Comparison of ENCODE assay signal across 1 cellular context in the genomic region with DNA sequence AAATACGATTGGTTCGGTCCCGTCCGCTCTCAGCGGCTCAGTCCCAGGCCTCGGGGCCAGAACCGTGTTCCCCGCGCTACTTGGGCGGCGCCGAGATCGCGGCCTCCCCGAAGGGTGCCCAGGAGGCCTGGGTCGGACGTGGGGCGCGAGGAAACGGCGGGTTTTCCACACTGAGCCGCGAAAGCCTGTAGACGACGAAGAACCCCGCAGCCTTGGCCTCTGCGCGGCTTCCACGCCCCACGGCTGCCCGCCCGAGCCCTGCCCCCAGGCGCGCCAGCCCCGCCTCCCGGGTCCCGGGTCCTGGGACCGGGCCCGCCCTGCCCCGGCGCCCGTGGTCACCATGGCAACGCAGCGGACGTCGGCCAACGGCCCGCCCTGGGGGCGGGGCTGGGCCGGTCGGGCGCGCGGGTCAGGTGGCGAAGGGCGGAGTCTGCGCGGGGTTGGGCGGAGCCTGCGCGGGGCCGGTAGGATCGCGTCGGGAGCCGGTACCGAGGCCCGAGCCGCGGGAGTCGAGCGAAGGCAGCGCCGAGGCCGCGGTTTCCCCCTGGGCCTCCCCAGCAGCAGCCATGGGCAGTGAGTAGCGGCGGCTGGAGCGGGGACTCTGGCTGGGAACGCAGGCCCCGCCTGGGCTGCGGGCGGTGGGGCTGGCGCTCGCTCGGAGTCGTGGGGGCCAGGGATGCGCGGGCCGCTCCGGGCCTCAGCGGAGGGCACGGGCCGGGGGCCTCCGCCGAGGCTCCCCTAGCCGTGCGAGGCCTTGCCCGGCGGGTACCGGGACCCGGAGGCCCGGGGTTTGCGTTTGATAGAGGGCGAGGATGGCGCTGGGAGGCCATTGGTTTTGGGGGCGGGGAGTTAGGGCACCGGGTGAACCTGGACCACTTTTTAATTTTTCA.
TF ChIP-seq lines count a peak whose summit lies in the region.

A gene (plus strand): TSS at position 456 of the 890 bp plus-strand sequence. CDS start 111 bp downstream, at position 567.

TF ChIP-seq in WTC11, 78 proteins besides CTCF, POLR2A, EP300 and RAD21 (continued from another document):
- TF ChIP-seq FOXP1 (CRISPR knock-in tag; IDR thresholded peaks at IDR 0.05; ENCODE audit: borderline replicate concordance) (peak; percentile 60; the same call in 1 of the 2 replicates), ZNF416 (CRISPR knock-in tag; IDR thresholded peaks at IDR 0.05) (no peak), KAT7 (CRISPR knock-in tag; IDR thresholded peaks at IDR 0.05; ENCODE audit: borderline replicate concordance) (peak; percentile 51; the same call in 1 of the 2 replicates), SP1 (CRISPR knock-in tag; conservative IDR thresholded peaks at IDR 0.05) (peak; percentile 85; the same call in 1 of the 2 replicates), ESRRA (CRISPR knock-in tag; IDR thresholded peaks at IDR 0.05; ENCODE audit: borderline replicate concordance) (no peak), GRHL2 (CRISPR knock-in tag; IDR thresholded peaks at IDR 0.05; ENCODE audit: insufficient replicate concordance, severe bottlenecking) (no peak)
- TF ChIP-seq, protein P1, sequence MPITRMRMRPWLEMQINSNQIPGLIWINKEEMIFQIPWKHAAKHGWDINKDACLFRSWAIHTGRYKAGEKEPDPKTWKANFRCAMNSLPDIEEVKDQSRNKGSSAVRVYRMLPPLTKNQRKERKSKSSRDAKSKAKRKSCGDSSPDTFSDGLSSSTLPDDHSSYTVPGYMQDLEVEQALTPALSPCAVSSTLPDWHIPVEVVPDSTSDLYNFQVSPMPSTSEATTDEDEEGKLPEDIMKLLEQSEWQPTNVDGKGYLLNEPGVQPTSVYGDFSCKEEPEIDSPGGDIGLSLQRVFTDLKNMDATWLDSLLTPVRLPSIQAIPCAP (CRISPR knock-in tag; IDR thresholded peaks at IDR 0.05): 0 out of 2 replicates have a peak, but pooled peaks have one; percentile 14
- TF ChIP-seq, protein P2, sequence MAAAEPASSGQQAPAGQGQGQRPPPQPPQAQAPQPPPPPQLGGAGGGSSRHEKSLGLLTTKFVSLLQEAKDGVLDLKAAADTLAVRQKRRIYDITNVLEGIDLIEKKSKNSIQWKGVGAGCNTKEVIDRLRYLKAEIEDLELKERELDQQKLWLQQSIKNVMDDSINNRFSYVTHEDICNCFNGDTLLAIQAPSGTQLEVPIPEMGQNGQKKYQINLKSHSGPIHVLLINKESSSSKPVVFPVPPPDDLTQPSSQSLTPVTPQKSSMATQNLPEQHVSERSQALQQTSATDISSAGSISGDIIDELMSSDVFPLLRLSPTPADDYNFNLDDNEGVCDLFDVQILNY (CRISPR knock-in tag; IDR thresholded peaks at IDR 0.05): peak; percentile 69; the same call in 1 of the 2 replicates
